Comparison of ENCODE assay signal across 16 cellular contexts in the genomic region with DNA sequence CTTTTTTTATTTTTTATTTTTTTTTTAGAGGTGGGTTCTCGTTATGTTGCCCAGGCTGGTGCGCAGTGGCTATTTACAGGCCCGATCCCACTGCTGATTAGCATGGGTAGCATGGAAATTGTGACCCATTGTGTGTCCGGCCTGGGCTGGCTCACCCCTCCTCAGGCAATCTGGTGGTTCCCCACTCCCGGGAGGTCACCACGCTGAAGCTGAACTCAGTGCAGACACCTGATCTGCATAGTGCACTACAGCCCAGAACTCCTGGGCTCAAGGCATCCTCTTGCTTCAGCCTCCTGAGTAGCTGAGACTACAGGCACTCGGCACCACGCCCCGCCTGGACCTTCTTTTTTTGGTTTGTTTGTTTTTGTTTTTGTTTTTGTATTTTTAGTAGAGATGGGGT. TPM values are rescaled to one million over a fixed set of nuclear protein-coding genes. Genes with fewer than 3 reads are reported as not detected.
DNase-seq lines count a peak whose midpoint lies in the region; ATAC-seq and TF ChIP-seq lines count a peak whose summit lies in the region.
"Had no signal": no experiment of that assay in that cellular context is flagged by ENCODE, and none has a peak within 500 bp of the region (broad histone marks: within the 10 kb centered on the region; RNA-seq: fewer than 3 reads in every experiment).

No MANE protein-coding gene starts in this region.

- peak overlapping the region; percentile 22; the same call in 1 of the 2 replicates for H2AFZ ChIP-seq in KMS-11 (ENCODE audit: low read depth)

- H3K4me3 ChIP-seq in KMS-11 (IDR thresholded peaks at IDR 0.05; ENCODE audit: insufficient read depth, low read depth, low read length) (no peak overlapping the region), neutrophil (ENCODE audit: low read depth in 1 of 2, low read length in 1 of 2) (no peak overlapping the region), Peyer's patch (no peak overlapping the region)

- no peaks in the 10 kb centered on the region for H3K36me3 ChIP-seq in KMS-11 (ENCODE audit: insufficient read depth)
- H3K36me3 ChIP-seq in neutrophil: no peaks in the 10 kb centered on the region
- no peaks in the 10 kb centered on the region for H3K36me3 ChIP-seq in Peyer's patch

- H3K4me1 Mint-ChIP-seq in activated naive CD4-positive, alpha-beta T cell treated with anti-CD3 and anti-CD28 coated beads, Interleukin-2, amount 50 U/mL, for 24 hours: peaks cover 82% of the 10 kb centered on the region
- H3K4me1 Mint-ChIP-seq in activated naive CD4-positive, alpha-beta T cell treated with anti-CD3 and anti-CD28 coated beads, Interleukin-2, amount 10 ng/mL, durations not matched to agents 7 days and 5 days: peaks cover 78% of the 10 kb centered on the region
- peaks cover 79% of the 10 kb centered on the region for H3K4me1 Mint-ChIP-seq in activated T-helper 1 cell treated with anti-CD3 and anti-CD28 coated beads, Interleukin-12 subunit alpha, Interleukin-12 subunit beta, Interleukin-2, Interleukin-4 antibody, amounts not matched to agents 30 ng/mL and 10 ng/mL and 1 ng/mL, durations not matched to agents 14 hours and 24 hours and 36 hours (ENCODE audit: low read depth)

- H4K20me1 ChIP-seq in KMS-11 (ENCODE audit: insufficient read depth): no peaks in the 10 kb centered on the region

- no peak overlapping the region for H3K27ac ChIP-seq in KMS-11
- H3K27ac ChIP-seq in neutrophil: peak overlapping the region; percentile 77
- no peak overlapping the region for H3K27ac ChIP-seq in Peyer's patch

- H3K9ac ChIP-seq in KMS-11: no peak overlapping the region

- H3K4me1 ChIP-seq in KMS-11 (ENCODE audit: low read depth, poor library complexity, severe bottlenecking) (peaks cover 22% of the 10 kb centered on the region), neutrophil (ENCODE audit: control insufficient read depth in 1 of 2, insufficient read depth in 1 of 2, low read depth in 1 of 2, low read length in 1 of 2) (peaks cover 22 to 25% of the 10 kb centered on the region in 2 experiments), Peyer's patch (peaks cover 0 to 14% (median 2%) of the 10 kb centered on the region in 4 donors)

- no peaks in the 10 kb centered on the region for H3K27me3 Mint-ChIP-seq in activated naive CD4-positive, alpha-beta T cell treated with anti-CD3 and anti-CD28 coated beads, Interleukin-2, amount 50 U/mL, for 24 hours
- H3K27me3 Mint-ChIP-seq in activated naive CD4-positive, alpha-beta T cell treated with anti-CD3 and anti-CD28 coated beads, Interleukin-2, amount 10 ng/mL, durations not matched to agents 7 days and 5 days: peaks cover 2% of the 10 kb centered on the region
- no peaks in the 10 kb centered on the region for H3K27me3 Mint-ChIP-seq in activated T-helper 1 cell treated with anti-CD3 and anti-CD28 coated beads, Interleukin-12 subunit alpha, Interleukin-12 subunit beta, Interleukin-2, Interleukin-4 antibody, amounts not matched to agents 30 ng/mL and 10 ng/mL and 1 ng/mL, durations not matched to agents 14 hours and 24 hours and 36 hours (ENCODE audit: insufficient read depth)

- H3K27me3 ChIP-seq in KMS-11 (ENCODE audit: insufficient read depth, low read depth): no peaks in the 10 kb centered on the region
- no peaks in the 10 kb centered on the region for H3K27me3 ChIP-seq in neutrophil
- H3K27me3 ChIP-seq in Peyer's patch: no peaks in the 10 kb centered on the region

- DNase-seq in activated naive CD4-positive, alpha-beta T cell treated with anti-CD3 and anti-CD28 coated beads, Interleukin-2, amount 10 ng/mL, durations not matched to agents 7 days and 5 days: no peak
- no peak for DNase-seq in activated T-helper 1 cell treated with anti-CD3 and anti-CD28 coated beads, Interleukin-12 subunit alpha, Interleukin-12 subunit beta, Interleukin-2, Interleukin-4 antibody, amounts not matched to agents 30 ng/mL and 10 ng/mL and 1 ng/mL, durations not matched to agents 14 hours and 24 hours and 36 hours (ENCODE audit: low spot score)
- DNase-seq in Peyer's patch (no peak), 8988T (no peak)
- DNase-seq: AML-193; CD8-positive, alpha-beta T cell; DMS79; NCI-H1436 treated with DMSO at 0.1 percent for 48 hours; NCI-H2029 treated with DMSO at 0.1 percent for 48 hours; NCI-H2171 treated with DMSO at 0.1 percent for 48 hours; NCI-H446 treated with DMSO at 0.1 percent for 48 hours had no signal

- no peak for ATAC-seq in GM18861 (IDR thresholded peaks at IDR 0.05; ENCODE audit: unreplicated experiment)
- ATAC-seq: CD8-positive, alpha-beta T cell had no signal

- H3K4me2 ChIP-seq in KMS-11: 0 out of 2 replicates have a peak overlapping the region, but pooled peaks have one; percentile 17

- H3K9me3 ChIP-seq in neutrophil (no peaks in the 10 kb centered on the region), Peyer's patch (no peaks in the 10 kb centered on the region)

- H3K36me3 Mint-ChIP-seq in activated naive CD4-positive, alpha-beta T cell treated with anti-CD3 and anti-CD28 coated beads, Interleukin-2, amount 50 U/mL, for 24 hours: no peaks in the 10 kb centered on the region
- no peaks in the 10 kb centered on the region for H3K36me3 Mint-ChIP-seq in activated naive CD4-positive, alpha-beta T cell treated with anti-CD3 and anti-CD28 coated beads, Interleukin-2, amount 10 ng/mL, durations not matched to agents 7 days and 5 days
- peaks cover under 1% of the 10 kb centered on the region for H3K36me3 Mint-ChIP-seq in activated T-helper 1 cell treated with anti-CD3 and anti-CD28 coated beads, Interleukin-12 subunit alpha, Interleukin-12 subunit beta, Interleukin-2, Interleukin-4 antibody, amounts not matched to agents 30 ng/mL and 10 ng/mL and 1 ng/mL, durations not matched to agents 14 hours and 24 hours and 36 hours (ENCODE audit: low read depth)
- H3K36me3 Mint-ChIP-seq: CD8-positive, alpha-beta T cell had no signal

- peak overlapping the region; percentile 51 for H3K27ac Mint-ChIP-seq in activated naive CD4-positive, alpha-beta T cell treated with anti-CD3 and anti-CD28 coated beads, Interleukin-2, amount 50 U/mL, for 24 hours
- no peak overlapping the region for H3K27ac Mint-ChIP-seq in activated naive CD4-positive, alpha-beta T cell treated with anti-CD3 and anti-CD28 coated beads, Interleukin-2, amount 10 ng/mL, durations not matched to agents 7 days and 5 days
- peak overlapping the region; percentile 42 for H3K27ac Mint-ChIP-seq in activated T-helper 1 cell treated with anti-CD3 and anti-CD28 coated beads, Interleukin-12 subunit alpha, Interleukin-12 subunit beta, Interleukin-2, Interleukin-4 antibody, amounts not matched to agents 30 ng/mL and 10 ng/mL and 1 ng/mL, durations not matched to agents 14 hours and 24 hours and 36 hours
- H3K27ac Mint-ChIP-seq: CD8-positive, alpha-beta T cell had no signal

- CTCF ChIA-PET in activated naive CD4-positive, alpha-beta T cell treated with anti-CD3 and anti-CD28 coated beads, Interleukin-2, amount 10 ng/mL, durations not matched to agents 7 days and 5 days (lab: Charles Lee): interaction anchor here (1.1 to 2.2 kb wide), 4 partner anchors 9 to 41 kb away, joined by 3 to 9 read pairs (median 6); no protein-coding TSS in a partner anchor

- TF ChIP-seq POLR2A in Peyer's patch (IDR thresholded peaks at IDR 0.05): no peak

- no peak overlapping the region for H3K4me3 Mint-ChIP-seq in activated naive CD4-positive, alpha-beta T cell treated with anti-CD3 and anti-CD28 coated beads, Interleukin-2, amount 50 U/mL, for 24 hours
- no peak overlapping the region for H3K4me3 Mint-ChIP-seq in activated naive CD4-positive, alpha-beta T cell treated with anti-CD3 and anti-CD28 coated beads, Interleukin-2, amount 10 ng/mL, durations not matched to agents 7 days and 5 days
- peak overlapping the region; percentile 12 for H3K4me3 Mint-ChIP-seq in activated T-helper 1 cell treated with anti-CD3 and anti-CD28 coated beads, Interleukin-12 subunit alpha, Interleukin-12 subunit beta, Interleukin-2, Interleukin-4 antibody, amounts not matched to agents 30 ng/mL and 10 ng/mL and 1 ng/mL, durations not matched to agents 14 hours and 24 hours and 36 hours
- H3K4me3 Mint-ChIP-seq: CD8-positive, alpha-beta T cell had no signal

- intact Hi-C loops in activated T-helper 1 cell treated with anti-CD3 and anti-CD28 coated beads, Interleukin-12 subunit alpha, Interleukin-12 subunit beta, Interleukin-2, Interleukin-4 antibody, amounts not matched to agents 30 ng/mL and 10 ng/mL and 1 ng/mL, durations not matched to agents 14 hours and 24 hours and 36 hours (cut with micrococcal nuclease): no loop called here

- TF ChIP-seq CTCF in KMS-11 (conservative IDR thresholded peaks at IDR 0.05; ENCODE audit: low read depth, low read length) (no peak), neutrophil (IDR thresholded peaks at IDR 0.05) (no peak), Peyer's patch (IDR thresholded peaks at IDR 0.05) (no peak)

- no peaks in the 10 kb centered on the region for H3K79me2 ChIP-seq in KMS-11 (ENCODE audit: insufficient read depth, low read depth)

- H3K9me3 Mint-ChIP-seq in activated naive CD4-positive, alpha-beta T cell treated with anti-CD3 and anti-CD28 coated beads, Interleukin-2, amount 50 U/mL, for 24 hours: no peaks in the 10 kb centered on the region
- no peaks in the 10 kb centered on the region for H3K9me3 Mint-ChIP-seq in activated naive CD4-positive, alpha-beta T cell treated with anti-CD3 and anti-CD28 coated beads, Interleukin-2, amount 10 ng/mL, durations not matched to agents 7 days and 5 days
- H3K9me3 Mint-ChIP-seq in activated T-helper 1 cell treated with anti-CD3 and anti-CD28 coated beads, Interleukin-12 subunit alpha, Interleukin-12 subunit beta, Interleukin-2, Interleukin-4 antibody, amounts not matched to agents 30 ng/mL and 10 ng/mL and 1 ng/mL, durations not matched to agents 14 hours and 24 hours and 36 hours: no peaks in the 10 kb centered on the region
- H3K9me3 Mint-ChIP-seq: CD8-positive, alpha-beta T cell had no signal

RNA-seq across cellular contexts. Expression of gene CD4, which starts 5.5 kb away (rescaled TPM):
- 311 TPM in 2 replicates for total RNA-seq in activated T-helper 1 cell treated with anti-CD3 and anti-CD28 coated beads, Interleukin-12 subunit alpha, Interleukin-12 subunit beta, Interleukin-2, Interleukin-4 antibody, amounts not matched to agents 30 ng/mL and 10 ng/mL and 1 ng/mL, durations not matched to agents 14 hours and 24 hours and 36 hours
- 1 to 10 TPM; 2.1 to 9.1 (median 4.0) TPM for total RNA-seq in Peyer's patch

RNA-seq across cellular contexts. Expression of gene LAG3, which starts 11.5 kb away (rescaled TPM):
- total RNA-seq in activated T-helper 1 cell treated with anti-CD3 and anti-CD28 coated beads, Interleukin-12 subunit alpha, Interleukin-12 subunit beta, Interleukin-2, Interleukin-4 antibody, amounts not matched to agents 30 ng/mL and 10 ng/mL and 1 ng/mL, durations not matched to agents 14 hours and 24 hours and 36 hours: 268 and 275 TPM in 2 replicates
- total RNA-seq in Peyer's patch: 1 to 10 TPM in 3 of 4 donors, not detected in 1; 1.3 to 3.0 (median 1.6) TPM
- total RNA-seq: SK-MEL-5 had no signal

RNA-seq across cellular contexts. Expression of gene PTMS, which starts 17.7 kb away (rescaled TPM):
- 247 and 262 TPM in 2 replicates for total RNA-seq in activated T-helper 1 cell treated with anti-CD3 and anti-CD28 coated beads, Interleukin-12 subunit alpha, Interleukin-12 subunit beta, Interleukin-2, Interleukin-4 antibody, amounts not matched to agents 30 ng/mL and 10 ng/mL and 1 ng/mL, durations not matched to agents 14 hours and 24 hours and 36 hours
- 10 to 100 TPM; 44.2 to 87.5 (median 53.0) TPM for total RNA-seq in Peyer's patch

RNA-seq across cellular contexts. Expression of gene MLF2, which starts 30.9 kb away (rescaled TPM):
- total RNA-seq in activated T-helper 1 cell treated with anti-CD3 and anti-CD28 coated beads, Interleukin-12 subunit alpha, Interleukin-12 subunit beta, Interleukin-2, Interleukin-4 antibody, amounts not matched to agents 30 ng/mL and 10 ng/mL and 1 ng/mL, durations not matched to agents 14 hours and 24 hours and 36 hours: 159 and 161 TPM in 2 replicates
- 100 to 1,000 TPM in 3 of 4 donors, 10 to 100 TPM in 1; 94.9 to 212 (median 182) TPM for total RNA-seq in Peyer's patch

RNA-seq across cellular contexts. Expression of gene GPR162, which starts 37.8 kb away (rescaled TPM):
- 0.29 and 0.32 TPM in 2 replicates for total RNA-seq in activated T-helper 1 cell treated with anti-CD3 and anti-CD28 coated beads, Interleukin-12 subunit alpha, Interleukin-12 subunit beta, Interleukin-2, Interleukin-4 antibody, amounts not matched to agents 30 ng/mL and 10 ng/mL and 1 ng/mL, durations not matched to agents 14 hours and 24 hours and 36 hours
- total RNA-seq in Peyer's patch: 10 to 100 TPM in 1 of 4 donors, 1 to 10 TPM in 2, not detected in 1; 2.5 to 11.6 (median 4.1) TPM
- total RNA-seq: CD8-positive, alpha-beta T cell had no signal

Comparison
In these comparisons a context has a peak if more than half of its experiments do, and no peak if none do; other contexts are left out.
1. RNA of gene CD4, which starts 5.5 kb away (total RNA-seq): 311 TPM in activated T-helper 1 cell treated with anti-CD3 and anti-CD28 coated beads, Interleukin-12 subunit alpha, Interleukin-12 subunit beta, Interleukin-2, Interleukin-4 antibody, amounts not matched to agents 30 ng/mL and 10 ng/mL and 1 ng/mL, durations not matched to agents 14 hours and 24 hours and 36 hours; 2.1 to 9.1 TPM in Peyer's patch; every median in the first group is over 10 times any median in the second.
2. RNA of gene LAG3, which starts 11.5 kb away (total RNA-seq): 268 to 275 TPM in activated T-helper 1 cell treated with anti-CD3 and anti-CD28 coated beads, Interleukin-12 subunit alpha, Interleukin-12 subunit beta, Interleukin-2, Interleukin-4 antibody, amounts not matched to agents 30 ng/mL and 10 ng/mL and 1 ng/mL, durations not matched to agents 14 hours and 24 hours and 36 hours; 1.3 to 3.0 TPM in Peyer's patch; every median in the first group is over 10 times any median in the second.